Comparison of ENCODE assay signal across 28 cellular contexts in genomic region chr22:44640618-44641155, GRCh38.
"Had no signal": no experiment of that assay in that cellular context is flagged by ENCODE, and none has a peak within 500 bp of the region (broad histone marks: within the 10 kb centered on the region; RNA-seq: fewer than 3 reads in every experiment).

No MANE protein-coding gene starts in this region.

- ATAC-seq: activated T-cell treated with anti-CD3 and anti-CD28 coated beads, Interleukin-2, amount 50 U/mL, for 4 hours; effector memory CD8-positive, alpha-beta T cell; gastrocnemius medialis; mucosa of descending colon; stimulated activated memory B cell treated with anti-CD40 and anti-IgM and Interleukin-4, amounts not matched to agents 10 μg/mL and 1 μg/mL and 100 μg/mL, for 72 hours had no signal

- H3K9me3 Mint-ChIP-seq: activated B cell treated with CpG ODN at 0.5 μM for 24 hours; activated T-cell treated with anti-CD3 and anti-CD28 coated beads, Interleukin-2, amount 50 U/mL, for 4 hours; activated T-helper 2 cell treated with anti-CD3 and anti-CD28 coated beads, Interferon-gamma antibody, Interleukin-2, Interleukin-4, amounts not matched to agents 10 μg/mL and 5 μg/mL and 100 μg/mL, durations not matched to agents 14 hours and 24 hours and 36 hours; central memory CD8-positive, alpha-beta T cell; T-helper 1 cell treated with Interleukin-12 subunit alpha and Interleukin-12 subunit beta and Interleukin-4 antibody, amounts not matched to agents 30 μg/mL and 1 μg/mL, for 36 hours had no signal

- H3K27ac ChIP-seq: colonic mucosa, gastrocnemius medialis had no signal

- H3K9me3 ChIP-seq: colonic mucosa, esophagus muscularis mucosa, gastrocnemius medialis, mucosa of descending colon, prostate gland, testis, vagina had no signal

- FAIRE-seq: astrocyte, endothelial cell of umbilical vein had no signal

- H3K4me1 Mint-ChIP-seq: activated B cell treated with CpG ODN at 0.5 μM for 24 hours; central memory CD8-positive, alpha-beta T cell; stimulated activated memory B cell treated with anti-CD40 and anti-IgM and Interleukin-4, amounts not matched to agents 10 μg/mL and 1 μg/mL and 100 μg/mL, for 72 hours had no signal

- H3K4me1 ChIP-seq: colonic mucosa had no signal

- H3K36me3 Mint-ChIP-seq: activated naive CD8-positive, alpha-beta T cell; stimulated activated memory B cell treated with anti-CD40 and anti-IgM and Interleukin-4, amounts not matched to agents 10 μg/mL and 1 μg/mL and 100 μg/mL, for 72 hours had no signal

- H3K4me3 Mint-ChIP-seq: activated B cell treated with CpG ODN at 0.5 μM for 24 hours; activated naive CD8-positive, alpha-beta T cell; activated T-cell treated with anti-CD3 and anti-CD28 coated beads, Interleukin-2, amount 50 U/mL, for 4 hours; central memory CD8-positive, alpha-beta T cell; effector memory CD8-positive, alpha-beta T cell; neural crest cell; stimulated activated memory B cell treated with anti-CD40 and anti-IgM and Interleukin-4, amounts not matched to agents 10 μg/mL and 1 μg/mL and 100 μg/mL, for 72 hours; T-helper 1 cell treated with Interleukin-12 subunit alpha and Interleukin-12 subunit beta and Interleukin-4 antibody, amounts not matched to agents 30 μg/mL and 1 μg/mL, for 36 hours had no signal

- H3K27me3 Mint-ChIP-seq: activated naive CD8-positive, alpha-beta T cell; central memory CD8-positive, alpha-beta T cell had no signal

- DNase-seq: activated B cell treated with CpG ODN at 0.5 μM for 24 hours; activated CD4-positive, alpha-beta T cell treated with anti-CD3 and anti-CD28 coated beads for 4 hours; activated CD4-positive, alpha-beta T cell treated with anti-CD3 and anti-CD28 coated beads, Interleukin-2, amount 50 U/mL, for 48 hours; activated CD8-positive, alpha-beta memory T cell treated with anti-CD3 and anti-CD28 coated beads, Interleukin-2, amount 50 U/mL, for 48 hours; activated naive CD4-positive, alpha-beta T cell; activated T-cell treated with anti-CD3 and anti-CD28 coated beads, Interleukin-2, amount 50 U/mL, for 4 hours; colonic mucosa; effector memory CD8-positive, alpha-beta T cell; gastrocnemius medialis; hippocampal formation; mesendoderm; mucosa of descending colon; stimulated activated CD4-positive, alpha-beta T cell treated with anti-CD3 and anti-CD28 coated beads, Interleukin-15, amount 100 ng/mL, for 24 hours; stomach; testis; trophoblast cell had no signal

- H3K4me3 ChIP-seq: colonic mucosa, dorsolateral prefrontal cortex, esophagus muscularis mucosa, gastrocnemius medialis, mucosa of descending colon, prostate gland, stomach, testis, vagina had no signal

- H3K27me3 ChIP-seq: colonic mucosa, testis, vagina had no signal

- H3K36me3 ChIP-seq: colonic mucosa, esophagus muscularis mucosa, gastrocnemius medialis, prostate gland, stomach, vagina had no signal

- H3K27ac Mint-ChIP-seq: activated B cell treated with CpG ODN at 0.5 μM for 24 hours; activated naive CD8-positive, alpha-beta T cell; activated T-helper 2 cell treated with anti-CD3 and anti-CD28 coated beads, Interferon-gamma antibody, Interleukin-2, Interleukin-4, amounts not matched to agents 10 μg/mL and 5 μg/mL and 100 μg/mL, durations not matched to agents 14 hours and 24 hours and 36 hours; effector memory CD8-positive, alpha-beta T cell; stimulated activated memory B cell treated with anti-CD40 and anti-IgM and Interleukin-4, amounts not matched to agents 10 μg/mL and 1 μg/mL and 100 μg/mL, for 72 hours; T-helper 1 cell treated with Interleukin-12 subunit alpha and Interleukin-12 subunit beta and Interleukin-4 antibody, amounts not matched to agents 30 μg/mL and 1 μg/mL, for 36 hours had no signal
